In the genomic region with DNA sequence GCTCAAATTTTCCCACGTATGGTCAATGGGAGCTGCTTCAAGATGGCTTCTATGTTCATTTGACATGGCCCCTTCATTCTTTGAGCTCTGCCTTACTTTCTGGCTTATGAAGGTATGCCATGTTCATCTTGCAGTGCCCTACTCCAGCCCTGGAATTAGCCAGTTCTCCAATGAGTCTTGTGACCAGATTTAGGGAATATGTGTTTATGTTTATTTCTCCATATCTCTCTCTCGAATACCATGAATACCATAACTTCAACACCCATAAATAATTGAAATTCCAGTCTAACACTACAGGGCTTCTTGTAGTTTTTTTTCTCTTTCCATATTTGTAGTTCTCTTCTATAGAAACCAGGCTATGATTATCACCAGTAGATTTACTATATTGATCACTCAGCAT, we compare ENCODE assay signal across 25 cellular contexts.
DNase-seq lines count a peak whose midpoint lies in the region; ATAC-seq lines count a peak whose summit lies in the region.
"Had no signal": no experiment of that assay in that cellular context is flagged by ENCODE, and none has a peak within 500 bp of the region (broad histone marks: within the 10 kb centered on the region; RNA-seq: fewer than 3 reads in every experiment).

No MANE protein-coding gene starts in this region.

- peak; percentile 16 for DNase-seq in ELR (ENCODE audit: low read depth)
- DNase-seq in NCI-H226 = peak; percentile 68
- peak; percentile 14 for DNase-seq in hepatic stellate cell (ENCODE audit: low spot score)
- no peak for DNase-seq in 8988T
- DNase-seq in stimulated activated CD4-positive, alpha-beta T cell treated with anti-CD3 and anti-CD28 coated beads, Interleukin-15, amount 100 ng/mL, for 24 hours = no peak
- no peak for DNase-seq in NCI-H2196 (lab: John Stamatoyannopoulos, UW; ENCODE audit: unreplicated experiment)
- DNase-seq: activated CD4-positive, alpha-beta T cell treated with anti-CD3 and anti-CD28 coated beads for 36 hours; activated CD8-positive, alpha-beta memory T cell treated with anti-CD3 and anti-CD28 coated beads for 24 hours; activated T-cell treated with anti-CD3 and anti-CD28 coated beads for 4 hours; aorta; CD4-positive, alpha-beta T cell; effector memory CD8-positive, alpha-beta T cell; glutamatergic neuron; kidney; midbrain; naive thymus-derived CD8-positive, alpha-beta T cell; NCI-H1092; NCI-H1694 treated with DMSO at 0.1 percent for 48 hours; NCI-H510A; sigmoid colon; stimulated activated CD4-positive, alpha-beta T cell treated with anti-CD3 and anti-CD28 coated beads, Interleukin-4, amount 100 ng/mL, for 4 hours; T-helper 9 cell had no signal

- ATAC-seq in HG03097 (IDR thresholded peaks at IDR 0.05; ENCODE audit: low FRiP score, unreplicated experiment) = no peak
- ATAC-seq: activated CD4-positive, alpha-beta T cell treated with anti-CD3 and anti-CD28 coated beads for 36 hours; effector memory CD8-positive, alpha-beta T cell; GM12878; HCT116; naive thymus-derived CD8-positive, alpha-beta T cell had no signal

Comparison
In these comparisons a context has a peak if more than half of its experiments do, and no peak if none do; other contexts are left out.
1. DNase-seq: peak in ELR (single experiment), NCI-H226 (single experiment) and hepatic stellate cell (single experiment); none in 8988T (single experiment), stimulated activated CD4-positive, alpha-beta T cell treated with anti-CD3 and anti-CD28 coated beads, Interleukin-15, amount 100 ng/mL, for 24 hours (single experiment) and NCI-H2196 (single experiment).